ENCODE assay signal across 16 cellular contexts in genomic region chr15:76514292-76514691, GRCh38.
A peak's percentile ranks its signal among the peaks of the same experiment; 100 is the strongest.
DNase-seq lines count a peak whose midpoint lies in the region; FAIRE-seq and TF ChIP-seq lines count a peak whose summit lies in the region.
"Had no signal": no experiment of that assay in that cellular context is flagged by ENCODE, and none has a peak within 500 bp of the region (broad histone marks: within the 10 kb centered on the region; RNA-seq: fewer than 3 reads in every experiment).

No MANE protein-coding gene starts in this region.

- TF ChIP-seq CTCF in type B pancreatic cell (conservative IDR thresholded peaks at IDR 0.05) = no peak
- no peak for TF ChIP-seq CTCF in GM13976 (IDR thresholded peaks at IDR 0.05; ENCODE audit: borderline replicate concordance, control extremely low read depth, extremely low read depth, insufficient read depth, missing control alignments)

- peak in 2 of 3 experiments; percentile 84 to 98 for DNase-seq in NCI-H1417 (lab: John Stamatoyannopoulos, UW)
- DNase-seq in NCI-H524 (lab: John Stamatoyannopoulos, UW) = peak; percentile 99 to 100
- DNase-seq in small intestine = peak; percentile 85
- no peak for DNase-seq in type B pancreatic cell (ENCODE audit: extremely low spot score, unreplicated experiment)
- DNase-seq in islet precursor cell = no peak
- no peak for DNase-seq in GM13976 (ENCODE audit: low spot score)
- DNase-seq: activated CD4-positive, alpha-beta memory T cell treated with anti-CD3 and anti-CD28 coated beads, Interleukin-2, amount 10 ng/mL, durations not matched to agents 7 days and 5 days; activated T-cell treated with anti-CD3 and anti-CD28 coated beads, Interleukin-2, amount 50 U/mL, for 48 hours; GM23248; immature natural killer cell; natural killer cell; NCI-H187 treated with DMSO at 0.1 percent for 48 hours; stimulated activated CD4-positive, alpha-beta T cell treated with anti-CD3 and anti-CD28 coated beads, Interleukin-12 subunit alpha, Interleukin-12 subunit beta, amount 100 ng/mL, for 4 hours had no signal

- peak; percentile 95 for FAIRE-seq in islet of Langerhans (lab: Jason Lieb, UNC)
- FAIRE-seq in small intestine (lab: Jason Lieb, UNC) = no peak

- no peak overlapping the region for H3K27ac ChIP-seq in small intestine (ENCODE audit: low read depth in 1 of 2, low read length in 1 of 2)
- H3K27ac ChIP-seq: GM23248, KMS-11, thoracic aorta had no signal

- H3K4me3 ChIP-seq in small intestine (ENCODE audit: low read depth in 1 of 2, low read length in 2 of 2) = no peak overlapping the region
- H3K4me3 ChIP-seq: GM23248, thoracic aorta had no signal

- no peak overlapping the region for H3K4me3 Mint-ChIP-seq in type B pancreatic cell
- H3K4me3 Mint-ChIP-seq: activated CD4-positive, alpha-beta memory T cell treated with anti-CD3 and anti-CD28 coated beads, Interleukin-2, amount 10 ng/mL, durations not matched to agents 7 days and 5 days; immature natural killer cell; natural killer cell had no signal

- H3K4me1 ChIP-seq in small intestine (ENCODE audit: control insufficient read depth in 2 of 2, insufficient read depth in 1 of 2, low read depth in 1 of 2, low read length in 1 of 2) = peaks cover 0 to 4% of the 10 kb centered on the region in 2 donors

- no peaks in the 10 kb centered on the region for H3K27me3 Mint-ChIP-seq in type B pancreatic cell
- H3K27me3 Mint-ChIP-seq: activated CD4-positive, alpha-beta memory T cell treated with anti-CD3 and anti-CD28 coated beads, Interleukin-2, amount 10 ng/mL, durations not matched to agents 7 days and 5 days had no signal

- H3K4me1 Mint-ChIP-seq in type B pancreatic cell (ENCODE audit: unreplicated experiment) = peaks cover 10% of the 10 kb centered on the region
- H3K4me1 Mint-ChIP-seq: activated CD4-positive, alpha-beta memory T cell treated with anti-CD3 and anti-CD28 coated beads, Interleukin-2, amount 10 ng/mL, durations not matched to agents 7 days and 5 days; immature natural killer cell had no signal

- no peaks in the 10 kb centered on the region for H3K36me3 Mint-ChIP-seq in type B pancreatic cell
- H3K36me3 Mint-ChIP-seq: natural killer cell had no signal

- no peaks in the 10 kb centered on the region for H3K9me3 ChIP-seq in small intestine (ENCODE audit: control insufficient read depth, low read depth)
- H3K9me3 ChIP-seq: thoracic aorta had no signal

- no peaks in the 10 kb centered on the region for H3K36me3 ChIP-seq in small intestine (ENCODE audit: control insufficient read depth in 2 of 2, insufficient read depth in 2 of 2, low read length in 2 of 2)
- H3K36me3 ChIP-seq: thoracic aorta had no signal

- WGBS in small intestine, 3 donors = 13 to 67% (median 38%) methylated on average over 1 of the region's 1 CpG

- no peaks in the 10 kb centered on the region for H3K27me3 ChIP-seq in small intestine (ENCODE audit: control insufficient read depth in 2 of 2, insufficient read depth in 2 of 2, low read length in 2 of 2)

- H3K9me3 Mint-ChIP-seq in type B pancreatic cell = no peaks in the 10 kb centered on the region
- H3K9me3 Mint-ChIP-seq: activated CD4-positive, alpha-beta memory T cell treated with anti-CD3 and anti-CD28 coated beads, Interleukin-2, amount 10 ng/mL, durations not matched to agents 7 days and 5 days; immature natural killer cell; natural killer cell had no signal

- H3K27ac Mint-ChIP-seq in type B pancreatic cell = no peak overlapping the region
- H3K27ac Mint-ChIP-seq: activated CD4-positive, alpha-beta memory T cell treated with anti-CD3 and anti-CD28 coated beads, Interleukin-2, amount 10 ng/mL, durations not matched to agents 7 days and 5 days; natural killer cell had no signal

- in situ Hi-C loops in GM13976 (cut with MboI; ENCODE audit: low sequenced_read_pairs, unreplicated experiment) = no loop called here

Comparison
In these comparisons a context has a peak if more than half of its experiments do, and no peak if none do; other contexts are left out.
1. DNase-seq: peak in NCI-H1417 (2 of 3), NCI-H524 (2 of 2) and small intestine (single experiment); none in type B pancreatic cell (single experiment), islet precursor cell (single experiment) and GM13976 (single experiment).